In genomic region chr6:148192310-148192709, GRCh38 we compare ENCODE assay signal across 12 cellular contexts.
DNase-seq lines count a peak whose midpoint lies in the region; ATAC-seq and TF ChIP-seq lines count a peak whose summit lies in the region.
"Had no signal": no experiment of that assay in that cellular context is flagged by ENCODE, and none has a peak within 500 bp of the region (broad histone marks: within the 10 kb centered on the region; RNA-seq: fewer than 3 reads in every experiment).

No MANE protein-coding gene starts in this region.

- TF ChIP-seq CTCF in breast epithelium (IDR thresholded peaks at IDR 0.05) (no peak), lung (IDR thresholded peaks at IDR 0.05; ENCODE audit: control extremely low read depth, extremely low read depth) (no peak)

- H3K4me1 ChIP-seq in breast epithelium (peaks cover 0 to 11% of the 10 kb centered on the region in 2 donors), lung (ENCODE audit: control insufficient read depth in 2 of 2, insufficient read depth in 2 of 2, low read length in 2 of 2) (peaks cover 0 to 1% of the 10 kb centered on the region in 2 donors), aorta (ENCODE audit: control insufficient read depth in 1 of 2, insufficient read depth in 2 of 2, low read length in 2 of 2) (peaks cover 0 to 8% of the 10 kb centered on the region in 2 donors)

- intact Hi-C loops in left cardiac atrium (cut with DNase I) (no loop called here), Right ventricle myocardium inferior (cut with DNase I) (no loop called here), breast epithelium (cut with DNase I; ENCODE audit: low total_unique reads) (no loop called here), aorta (cut with DNase I) (loop anchor here in 1 of 2 donors (5.0 kb wide), 1 partner anchor 55 kb away; no protein-coding TSS in a partner anchor)

- H3K27ac ChIP-seq in breast epithelium (peak overlapping the region; percentile 80), lung (ENCODE audit: low read depth in 1 of 2, low read length in 1 of 2) (peak overlapping the region in 1 of 2 donors; percentile 33), aorta (ENCODE audit: low read depth in 1 of 2, low read length in 2 of 2) (no peak overlapping the region)

- H3K36me3 ChIP-seq in breast epithelium (no peaks in the 10 kb centered on the region), lung (ENCODE audit: control insufficient read depth in 2 of 2, insufficient read depth in 2 of 2, low read length in 2 of 2) (no peaks in the 10 kb centered on the region), aorta (ENCODE audit: control insufficient read depth in 1 of 2, insufficient read depth in 2 of 2, low read length in 1 of 2) (no peaks in the 10 kb centered on the region)

- H3K4me3 ChIP-seq in breast epithelium = no peak overlapping the region
- H3K4me3 ChIP-seq in lung = no peak overlapping the region
- no peak overlapping the region for H3K4me3 ChIP-seq in aorta (ENCODE audit: low read length in 2 of 2)

- no peaks in the 10 kb centered on the region for H3K9me3 ChIP-seq in breast epithelium
- H3K9me3 ChIP-seq in lung (ENCODE audit: control insufficient read depth in 2 of 2, insufficient read depth in 1 of 2, low read length in 1 of 2) = no peaks in the 10 kb centered on the region
- no peaks in the 10 kb centered on the region for H3K9me3 ChIP-seq in aorta (ENCODE audit: control insufficient read depth, low read length)

- no peak for TF ChIP-seq POLR2A in breast epithelium (IDR thresholded peaks at IDR 0.05)

- 69 to 92% methylated on average over 4 of the region's 4 CpGs for WGBS in lung, 2 donors
- WGBS in aorta, 2 donors = 37 to 78% methylated on average over 4 of the region's 4 CpGs

- DNase-seq in left cardiac atrium (no peak), Right ventricle myocardium inferior (ENCODE audit: missing footprints) (no peak), breast epithelium (ENCODE audit: low spot score in 2 of 2) (peak in 1 of 2 donors; percentile 51), lung (ENCODE audit: low spot score) (no peak), aorta (no peak), 8988T (no peak)
- no peak for DNase-seq in stimulated activated CD4-positive, alpha-beta T cell treated with anti-CD3 and anti-CD28 coated beads, Interleukin-4, amount 100 ng/mL, for 24 hours
- no peak for DNase-seq in activated T-cell treated with anti-CD3 and anti-CD28 coated beads, Interleukin-2, amount 50 U/mL, for 1 hour
- DNase-seq: central memory CD4-positive, alpha-beta T cell; NCI-H187 treated with DMSO at 0.1 percent for 48 hours; stimulated activated CD4-positive, alpha-beta T cell treated with anti-CD3 and anti-CD28 coated beads, Interleukin-15, amount 100 ng/mL, for 24 hours; stimulated activated naive B cell treated with anti-CD40 and anti-IgM and Interleukin-4, amounts not matched to agents 10 μg/mL and 1 μg/mL and 100 μg/mL, for 72 hours had no signal

- H3K27me3 ChIP-seq in breast epithelium (no peaks in the 10 kb centered on the region), lung (ENCODE audit: control insufficient read depth, insufficient read depth) (no peaks in the 10 kb centered on the region), aorta (ENCODE audit: control insufficient read depth in 1 of 2, insufficient read depth in 2 of 2, low read length in 1 of 2) (no peaks in the 10 kb centered on the region)

- ATAC-seq in left cardiac atrium = peak; percentile 81 to 90
- no peak for ATAC-seq in Right ventricle myocardium inferior
- peak; percentile 63 for ATAC-seq in lung (ENCODE audit: insufficient read depth, low FRiP score)
- peak; percentile 67 for ATAC-seq in aorta (ENCODE audit: low FRiP score)
- ATAC-seq: stimulated activated naive B cell treated with anti-CD40 and anti-IgM and Interleukin-4, amounts not matched to agents 10 μg/mL and 1 μg/mL and 100 μg/mL, for 72 hours had no signal

Comparison
In these comparisons a context has a peak if more than half of its experiments do, and no peak if none do; other contexts are left out.
1. H3K27ac ChIP-seq: peak in breast epithelium (2 of 2); none in aorta (0 of 2).